In the genomic region with DNA sequence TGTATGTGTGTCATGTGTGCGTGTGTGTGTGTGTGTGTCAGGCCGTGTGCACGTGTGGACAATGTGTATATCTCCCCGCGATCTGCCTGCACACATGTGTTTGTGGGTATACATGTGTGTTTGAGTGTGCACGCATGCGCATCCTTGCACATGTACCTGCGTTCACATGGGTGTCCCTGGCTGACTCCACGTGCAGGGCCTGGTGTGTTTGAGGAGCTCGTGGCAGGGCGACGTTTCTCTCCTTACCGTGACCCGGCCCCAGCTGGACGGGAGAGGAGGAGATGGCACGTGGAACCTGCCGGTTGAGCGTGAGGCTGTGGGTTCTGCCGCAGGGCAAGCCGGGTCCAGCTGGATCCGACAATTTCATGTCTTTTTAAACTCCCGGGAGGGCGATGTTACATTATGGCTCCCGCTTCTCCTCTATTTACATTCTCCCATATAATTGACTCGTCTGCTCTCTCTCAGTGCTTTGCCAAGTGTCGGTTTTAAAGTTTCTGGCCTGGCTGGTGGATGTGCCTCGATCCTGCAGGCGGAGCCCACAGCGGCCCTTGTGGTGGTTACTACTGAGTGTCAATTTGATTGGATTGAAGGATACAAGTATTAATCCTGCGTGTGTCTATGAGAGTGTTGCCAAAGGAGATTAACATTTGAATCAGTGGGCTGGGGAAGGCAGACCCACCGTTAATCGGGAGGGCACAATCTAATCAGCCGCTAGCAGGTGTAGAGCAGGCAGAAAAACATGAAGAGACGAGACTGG, we compare ENCODE assay signal across 1 cellular context.
TF ChIP-seq lines count a peak whose summit lies in the region.

No MANE protein-coding gene starts in this region.

TF ChIP-seq in SK-N-SH treated with all-trans-retinoic acid at 6 μM for 48 hours, 23 proteins besides CTCF, POLR2A, EP300 and RAD21 (continued from another document):
- TF ChIP-seq TCF4 (CRISPR knock-in tag; IDR thresholded peaks at IDR 0.05; ENCODE audit: borderline replicate concordance), result no peak
- TF ChIP-seq CSDC2 (CRISPR knock-in tag; IDR thresholded peaks at IDR 0.05), result no peak
- TF ChIP-seq RARB (CRISPR knock-in tag; IDR thresholded peaks at IDR 0.05), result no peak
